In the genomic region with DNA sequence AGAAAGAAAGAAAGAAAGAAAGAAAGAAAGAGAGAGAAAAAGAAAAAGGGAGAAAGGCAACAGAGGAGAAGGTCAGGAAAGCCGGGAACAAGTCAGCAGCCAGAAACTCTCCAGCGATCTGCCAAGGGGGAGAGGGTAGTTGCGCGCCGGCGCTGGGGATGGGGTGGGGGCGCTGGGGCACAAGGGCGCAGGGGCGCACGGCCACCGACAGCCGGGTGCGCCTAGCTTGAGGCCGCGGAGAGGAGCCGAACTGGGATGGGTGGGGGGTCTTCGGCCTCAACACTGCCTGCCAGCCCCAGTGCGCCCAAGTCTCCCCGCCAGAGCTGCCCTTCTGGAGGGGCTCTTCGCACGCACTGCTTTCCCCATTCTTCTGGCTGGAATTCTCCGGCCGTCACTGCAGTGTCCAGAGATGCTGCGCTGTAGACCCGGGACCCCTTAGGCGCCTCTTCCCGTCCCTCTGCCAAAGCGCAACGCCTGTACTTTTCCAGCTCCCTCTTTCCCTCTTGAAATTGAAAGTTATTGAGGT, we compare ENCODE assay signal across 9 cellular contexts. TPM values are rescaled to one million over a fixed set of nuclear protein-coding genes. Genes with fewer than 3 reads are reported as not detected.
A peak's percentile ranks its signal among the peaks of the same experiment; 100 is the strongest.
DNase-seq lines count a peak whose midpoint lies in the region; ATAC-seq and TF ChIP-seq lines count a peak whose summit lies in the region.
"Had no signal": no experiment of that assay in that cellular context is flagged by ENCODE, and none has a peak within 500 bp of the region (broad histone marks: within the 10 kb centered on the region; RNA-seq: fewer than 3 reads in every experiment).

No MANE protein-coding gene starts in this region.

- H3K27ac Mint-ChIP-seq in activated T-cell treated with anti-CD3 and anti-CD28 coated beads, Interleukin-2, amount 50 U/mL, for 72 hours: no peak overlapping the region
- no peak overlapping the region for H3K27ac Mint-ChIP-seq in stimulated activated naive B cell treated with anti-CD40 and anti-IgM and Interleukin-4, amounts not matched to agents 10 μg/mL and 1 μg/mL and 100 μg/mL, for 72 hours
- H3K27ac Mint-ChIP-seq: CD4-positive, CD25-positive, alpha-beta regulatory T cell had no signal

- H3K9me2 ChIP-seq in SK-N-SH: no peaks in the 10 kb centered on the region

- H3K27me3 Mint-ChIP-seq in activated T-cell treated with anti-CD3 and anti-CD28 coated beads, Interleukin-2, amount 50 U/mL, for 72 hours (ENCODE audit: low read depth): peaks cover 83% of the 10 kb centered on the region
- peaks cover 50 to 72% of the 10 kb centered on the region in 2 donors for H3K27me3 Mint-ChIP-seq in stimulated activated naive B cell treated with anti-CD40 and anti-IgM and Interleukin-4, amounts not matched to agents 10 μg/mL and 1 μg/mL and 100 μg/mL, for 72 hours

- WGBS in SK-N-SH (ENCODE audit: low lambda C conversion rate): 1% methylated on average over 25 of the region's 29 CpGs

- H3K9me3 Mint-ChIP-seq in activated T-cell treated with anti-CD3 and anti-CD28 coated beads, Interleukin-2, amount 50 U/mL, for 72 hours: no peaks in the 10 kb centered on the region
- H3K9me3 Mint-ChIP-seq in stimulated activated naive B cell treated with anti-CD40 and anti-IgM and Interleukin-4, amounts not matched to agents 10 μg/mL and 1 μg/mL and 100 μg/mL, for 72 hours: no peaks in the 10 kb centered on the region
- H3K9me3 Mint-ChIP-seq: CD4-positive, CD25-positive, alpha-beta regulatory T cell had no signal

- H4K20me1 ChIP-seq in SK-N-SH (ENCODE audit: insufficient read depth): no peaks in the 10 kb centered on the region

- no peaks in the 10 kb centered on the region for H3K9me3 ChIP-seq in SK-N-SH
- H3K9me3 ChIP-seq in iPS-20b (ENCODE audit: insufficient read depth, low read depth, low read length): no peaks in the 10 kb centered on the region

- no peak overlapping the region for H2AFZ ChIP-seq in SK-N-SH (ENCODE audit: low read depth)

- H3K9ac ChIP-seq in SK-N-SH (no peak overlapping the region), iPS-20b (ENCODE audit: low read depth, low read length) (0 out of 2 replicates have a peak overlapping the region, but pooled peaks have one; percentile 21)

- H3K27ac ChIP-seq in SK-N-SH (ENCODE audit: low read depth in 2 of 2, low read length in 1 of 2) (no peak overlapping the region), iPS-20b (ENCODE audit: low read length) (no peak overlapping the region)

- peaks cover 48% of the 10 kb centered on the region for H3K27me3 ChIP-seq in SK-N-SH (ENCODE audit: insufficient read depth)
- H3K27me3 ChIP-seq in iPS-20b (ENCODE audit: insufficient read depth, low read length): peaks cover 72% of the 10 kb centered on the region

- TF ChIP-seq RAD21 in SK-N-SH (IDR thresholded peaks at IDR 0.05; ENCODE audit: low read length): no peak

- CTCF ChIA-PET in SK-N-SH (lab: Yijun Ruan, JAX): no interaction called here

- H3K36me3 ChIP-seq in SK-N-SH (replicated peaks in 1 of 2; ENCODE audit: control insufficient read depth in 1 of 2, insufficient read depth in 2 of 2, low read length in 1 of 2) (no peaks in the 10 kb centered on the region), iPS-20b (ENCODE audit: insufficient read depth, low read depth, low read length) (no peaks in the 10 kb centered on the region)

- peak overlapping the region in 1 of 2 experiments; percentile 9; a peak in 1 of 4 replicates for H3K4me3 ChIP-seq in SK-N-SH (ENCODE audit: low read depth in 2 of 2, low read length in 1 of 2)
- H3K4me3 ChIP-seq in iPS-20b (ENCODE audit: low read length): peak overlapping the region; percentile 72

- H3K4me3 Mint-ChIP-seq in activated T-cell treated with anti-CD3 and anti-CD28 coated beads, Interleukin-2, amount 50 U/mL, for 72 hours: peak overlapping the region; percentile 72 to 88
- H3K4me3 Mint-ChIP-seq in stimulated activated naive B cell treated with anti-CD40 and anti-IgM and Interleukin-4, amounts not matched to agents 10 μg/mL and 1 μg/mL and 100 μg/mL, for 72 hours: peak overlapping the region; percentile 67 to 76

- no peaks in the 10 kb centered on the region for H3K79me2 ChIP-seq in SK-N-SH (ENCODE audit: insufficient read depth)

- peak; percentile 30 for DNase-seq in SK-N-SH
- DNase-seq in activated T-cell treated with anti-CD3 and anti-CD28 coated beads, Interleukin-2, amount 50 U/mL, for 72 hours: peak in 1 of 2 donors; percentile 2
- no peak for DNase-seq in stimulated activated naive B cell treated with anti-CD40 and anti-IgM and Interleukin-4, amounts not matched to agents 10 μg/mL and 1 μg/mL and 100 μg/mL, for 72 hours

- ATAC-seq in SK-N-SH treated with all-trans-retinoic acid at 6 μM for 48 hours (no peak), HG03571 (IDR thresholded peaks at IDR 0.05; ENCODE audit: unreplicated experiment) (no peak), GM21360 (IDR thresholded peaks at IDR 0.05; ENCODE audit: unreplicated experiment) (no peak), GM19328 (IDR thresholded peaks at IDR 0.05; ENCODE audit: unreplicated experiment) (no peak)
- no peak for ATAC-seq in activated T-cell treated with anti-CD3 and anti-CD28 coated beads, Interleukin-2, amount 50 U/mL, for 72 hours (replicated peaks in 1 of 2)
- no peak for ATAC-seq in stimulated activated naive B cell treated with anti-CD40 and anti-IgM and Interleukin-4, amounts not matched to agents 10 μg/mL and 1 μg/mL and 100 μg/mL, for 72 hours (replicated peaks)

- no peak for TF ChIP-seq CTCF in SK-N-SH (IDR thresholded peaks at IDR 0.05)

- H3K36me3 Mint-ChIP-seq in activated T-cell treated with anti-CD3 and anti-CD28 coated beads, Interleukin-2, amount 50 U/mL, for 72 hours (ENCODE audit: insufficient read depth in 2 of 2): no peaks in the 10 kb centered on the region
- peaks cover 0 to 2% of the 10 kb centered on the region in 2 donors for H3K36me3 Mint-ChIP-seq in stimulated activated naive B cell treated with anti-CD40 and anti-IgM and Interleukin-4, amounts not matched to agents 10 μg/mL and 1 μg/mL and 100 μg/mL, for 72 hours
- H3K36me3 Mint-ChIP-seq: CD4-positive, CD25-positive, alpha-beta regulatory T cell had no signal

- no peak for TF ChIP-seq EP300 in SK-N-SH (IDR thresholded peaks at IDR 0.05; ENCODE audit: borderline replicate concordance in 1 of 2, low read depth in 1 of 2, low read length in 1 of 2)

- no peaks in the 10 kb centered on the region for H3F3A ChIP-seq in SK-N-SH (replicated peaks; ENCODE audit: insufficient read depth)

- peaks cover 23% of the 10 kb centered on the region for H3K4me1 Mint-ChIP-seq in activated T-cell treated with anti-CD3 and anti-CD28 coated beads, Interleukin-2, amount 50 U/mL, for 72 hours (ENCODE audit: low read depth)
- H3K4me1 Mint-ChIP-seq in stimulated activated naive B cell treated with anti-CD40 and anti-IgM and Interleukin-4, amounts not matched to agents 10 μg/mL and 1 μg/mL and 100 μg/mL, for 72 hours: peaks cover 21 to 43% of the 10 kb centered on the region in 2 donors

- POLR2A ChIA-PET in SK-N-SH (lab: Yijun Ruan, JAX): no interaction called here

- peak overlapping the region; percentile 66; the same call in 1 of the 2 replicates for H3K4me2 ChIP-seq in SK-N-SH

- H3K4me1 ChIP-seq in SK-N-SH (ENCODE audit: control insufficient read depth in 1 of 2, insufficient read depth in 2 of 2, low read depth in 1 of 2, low read length in 1 of 2) (no peaks in the 10 kb centered on the region; a peak in 1 of 4 replicates), iPS-20b (ENCODE audit: insufficient read depth, low read length) (no peaks in the 10 kb centered on the region; the same call in 1 of the 2 replicates)

TF ChIP-seq in SK-N-SH, 30 proteins besides CTCF, POLR2A, EP300 and RAD21 (continues in another document):
- TF ChIP-seq, protein P1, sequence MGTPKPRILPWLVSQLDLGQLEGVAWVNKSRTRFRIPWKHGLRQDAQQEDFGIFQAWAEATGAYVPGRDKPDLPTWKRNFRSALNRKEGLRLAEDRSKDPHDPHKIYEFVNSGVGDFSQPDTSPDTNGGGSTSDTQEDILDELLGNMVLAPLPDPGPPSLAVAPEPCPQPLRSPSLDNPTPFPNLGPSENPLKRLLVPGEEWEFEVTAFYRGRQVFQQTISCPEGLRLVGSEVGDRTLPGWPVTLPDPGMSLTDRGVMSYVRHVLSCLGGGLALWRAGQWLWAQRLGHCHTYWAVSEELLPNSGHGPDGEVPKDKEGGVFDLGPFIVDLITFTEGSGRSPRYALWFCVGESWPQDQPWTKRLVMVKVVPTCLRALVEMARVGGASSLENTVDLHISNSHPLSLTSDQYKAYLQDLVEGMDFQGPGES (IDR thresholded peaks at IDR 0.05; ENCODE audit: low read depth, low read length): no peak
- no peak for TF ChIP-seq FOXM1 (IDR thresholded peaks at IDR 0.05; ENCODE audit: low read depth)
- no peak for TF ChIP-seq TEAD4 (IDR thresholded peaks at IDR 0.05; ENCODE audit: borderline replicate concordance, insufficient read depth)

TF ChIP-seq in SK-N-SH treated with all-trans-retinoic acid at 6 μM for 48 hours, 23 proteins besides CTCF, POLR2A, EP300 and RAD21:
- TF ChIP-seq ZNF70 (CRISPR knock-in tag; IDR thresholded peaks at IDR 0.05): no peak

RNA-seq across cellular contexts. Expression of a gene that starts 0.4 kb away (rescaled TPM):
- not detected in 2 replicates for polyA plus RNA-seq in SK-N-SH (2012; rRNA removed)
- polyA plus RNA-seq in SK-N-SH (2012; cell fraction: cytosol; rRNA removed): not detected in 2 replicates
- not detected in 2 replicates for polyA plus RNA-seq in SK-N-SH (2012; cell fraction: nucleus; rRNA removed)
- total RNA-seq in activated T-cell treated with anti-CD3 and anti-CD28 coated beads, Interleukin-2, amount 50 U/mL, for 72 hours: not detected
- total RNA-seq: CD4-positive, CD25-positive, alpha-beta regulatory T cell had no signal
- polyA plus RNA-seq: CD4-positive, CD25-positive, alpha-beta regulatory T cell had no signal
